19 cellular contexts compared by ENCODE assay signal in the genomic region with DNA sequence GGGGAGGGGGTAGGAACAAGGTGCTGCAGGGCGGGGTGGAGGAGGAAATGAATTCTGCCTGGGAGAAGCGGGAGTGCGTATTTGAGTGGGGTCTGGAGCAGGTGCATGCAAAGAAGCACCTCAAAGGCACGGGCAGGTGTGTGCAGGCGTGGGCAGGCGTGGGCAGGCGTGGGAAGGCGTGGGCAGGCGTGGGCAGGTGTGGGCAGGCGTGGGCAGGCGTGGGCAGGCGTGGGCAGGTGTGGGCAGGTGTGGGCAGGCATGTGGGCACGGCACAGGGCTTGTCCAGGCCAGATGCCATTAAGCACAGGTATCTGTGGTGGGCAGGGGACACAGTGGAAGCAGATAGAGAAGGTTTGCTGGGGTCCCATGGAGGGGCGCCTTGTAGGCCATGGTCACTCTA.
"Had no signal": no experiment of that assay in that cellular context is flagged by ENCODE, and none has a peak within 500 bp of the region (broad histone marks: within the 10 kb centered on the region; RNA-seq: fewer than 3 reads in every experiment).

No MANE protein-coding gene starts in this region.

- H3K9me3 ChIP-seq: body of pancreas, heart left ventricle, lower lobe of right lung, pancreas, stomach, suprapubic skin, transverse colon had no signal

- H3K4me3 Mint-ChIP-seq: activated CD4-positive, alpha-beta T cell treated with anti-CD3 and anti-CD28 coated beads, Interleukin-2, amount 10 ng/mL, durations not matched to agents 7 days and 5 days; activated CD8-positive, alpha-beta T cell treated with anti-CD3 and anti-CD28 coated beads, Interleukin-2, amount 10 ng/mL, durations not matched to agents 7 days and 5 days; naive thymus-derived CD4-positive, alpha-beta T cell had no signal

- H3K27me3 ChIP-seq: body of pancreas, pancreas, transverse colon had no signal

- H3K27ac Mint-ChIP-seq: activated CD4-positive, alpha-beta T cell treated with anti-CD3 and anti-CD28 coated beads, Interleukin-2, amount 10 ng/mL, durations not matched to agents 7 days and 5 days; activated CD8-positive, alpha-beta T cell treated with anti-CD3 and anti-CD28 coated beads, Interleukin-2, amount 10 ng/mL, durations not matched to agents 7 days and 5 days; naive thymus-derived CD4-positive, alpha-beta T cell had no signal

- H3K27me3 Mint-ChIP-seq: activated CD4-positive, alpha-beta T cell treated with anti-CD3 and anti-CD28 coated beads, Interleukin-2, amount 10 ng/mL, durations not matched to agents 7 days and 5 days; naive thymus-derived CD4-positive, alpha-beta T cell had no signal

- H3K27ac ChIP-seq: heart left ventricle, lower lobe of right lung, pancreas, stomach, suprapubic skin, transverse colon, WERI-Rb-1 had no signal

- ATAC-seq: activated CD8-positive, alpha-beta T cell treated with anti-CD3 and anti-CD28 coated beads, Interleukin-2, amount 10 ng/mL, durations not matched to agents 7 days and 5 days; body of pancreas; left cardiac atrium; pancreas; right cardiac atrium had no signal

- DNase-seq: activated CD4-positive, alpha-beta T cell treated with anti-CD3 and anti-CD28 coated beads, Interleukin-2, amount 10 ng/mL, durations not matched to agents 7 days and 5 days; activated CD4-positive, CD25-positive, alpha-beta regulatory T cell treated with anti-CD3 and anti-CD28 coated beads, Interleukin-2, amount 50 U/mL, for 72 hours; activated CD8-positive, alpha-beta T cell treated with anti-CD3 and anti-CD28 coated beads, Interleukin-2, amount 10 ng/mL, durations not matched to agents 7 days and 5 days; activated naive CD4-positive, alpha-beta T cell treated with anti-CD3 and anti-CD28 coated beads, Interleukin-2, amount 50 U/mL, for 16 hours; anterior cingulate cortex; body of pancreas; islet precursor cell; left cardiac atrium; lower lobe of right lung; naive thymus-derived CD4-positive, alpha-beta T cell; pancreas; right cardiac atrium; stimulated activated CD4-positive, alpha-beta T cell treated with anti-CD3 and anti-CD28 coated beads, Interleukin-4, amount 100 ng/mL, for 24 hours; stomach; T-helper 1 cell; transverse colon; WERI-Rb-1 had no signal

- H3K36me3 ChIP-seq: heart left ventricle, lower lobe of right lung, pancreas, stomach, suprapubic skin, transverse colon, WERI-Rb-1 had no signal

- H3K9me3 Mint-ChIP-seq: activated CD4-positive, alpha-beta T cell treated with anti-CD3 and anti-CD28 coated beads, Interleukin-2, amount 10 ng/mL, durations not matched to agents 7 days and 5 days had no signal

- H3K4me3 ChIP-seq: body of pancreas, heart left ventricle, lower lobe of right lung, pancreas, stomach, suprapubic skin, transverse colon had no signal

- H3K4me1 ChIP-seq: heart left ventricle, lower lobe of right lung, stomach, transverse colon had no signal

- H3K36me3 Mint-ChIP-seq: naive thymus-derived CD4-positive, alpha-beta T cell had no signal
